19 cellular contexts compared by ENCODE assay signal in the genomic region with DNA sequence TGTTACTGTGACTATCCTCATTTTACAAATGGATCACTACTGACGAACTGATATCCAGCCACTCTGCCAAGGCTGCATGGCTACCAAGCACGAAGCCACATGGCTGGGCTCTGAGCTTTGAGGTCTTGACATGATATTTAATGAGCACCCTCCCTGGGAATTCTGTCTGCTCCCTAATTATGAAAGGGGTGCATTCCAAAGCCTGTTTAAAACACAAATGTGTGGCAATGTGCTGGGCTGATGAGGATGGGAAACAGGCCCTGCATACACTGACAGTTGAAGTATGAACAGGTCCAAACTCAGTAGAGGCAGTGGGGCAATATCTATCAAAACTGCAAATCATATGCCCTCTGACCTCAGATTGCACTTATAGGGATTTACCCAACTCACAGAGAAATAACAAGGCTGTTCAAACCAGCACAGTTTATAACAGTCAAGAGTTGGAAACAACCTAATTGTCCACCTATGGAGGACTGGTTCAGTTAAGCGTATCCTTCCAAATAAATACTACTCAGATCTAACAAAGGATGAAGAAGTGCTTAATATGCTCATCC.
A peak's percentile ranks its signal among the peaks of the same experiment; 100 is the strongest.
DNase-seq lines count a peak whose midpoint lies in the region; ATAC-seq and TF ChIP-seq lines count a peak whose summit lies in the region.
"Had no signal": no experiment of that assay in that cellular context is flagged by ENCODE, and none has a peak within 500 bp of the region (broad histone marks: within the 10 kb centered on the region; RNA-seq: fewer than 3 reads in every experiment).

No MANE protein-coding gene starts in this region.

- H3K9me3 ChIP-seq in neutrophil: no peaks in the 10 kb centered on the region
- H3K9me3 ChIP-seq: BE2C had no signal

- ATAC-seq in central memory CD8-positive, alpha-beta T cell (replicated peaks; ENCODE audit: extremely low read depth, poor library complexity, severe bottlenecking): no peak
- no peak for ATAC-seq in HG03521 (IDR thresholded peaks at IDR 0.05; ENCODE audit: unreplicated experiment)
- ATAC-seq: GM23338 had no signal

- H3K27ac Mint-ChIP-seq in central memory CD8-positive, alpha-beta T cell (ENCODE audit: low read depth): peak overlapping the region; percentile 96
- H3K27ac Mint-ChIP-seq in T-helper 2 cell treated with Interferon-gamma antibody and Interleukin-4, amounts not matched to agents 5 μg/mL and 100 μg/mL, for 36 hours: no peak overlapping the region

- H3K27ac ChIP-seq in neutrophil: peak overlapping the region; percentile 96

- peaks cover 30% of the 10 kb centered on the region for H3K36me3 Mint-ChIP-seq in central memory CD8-positive, alpha-beta T cell (ENCODE audit: insufficient read depth)
- H3K36me3 Mint-ChIP-seq in T-helper 2 cell treated with Interferon-gamma antibody and Interleukin-4, amounts not matched to agents 5 μg/mL and 100 μg/mL, for 36 hours (ENCODE audit: low read depth): peaks cover 45% of the 10 kb centered on the region

- peak; percentile 66 for DNase-seq in AG10803 (ENCODE audit: low read depth)
- DNase-seq in GM12865 (ENCODE audit: low read depth): peak; percentile 43
- DNase-seq in central memory CD8-positive, alpha-beta T cell (ENCODE audit: low spot score in 2 of 2): no peak
- DNase-seq in activated naive CD4-positive, alpha-beta T cell (lab: John Stamatoyannopoulos, UW): no peak
- DNase-seq in pons (ENCODE audit: low spot score): no peak
- no peak for DNase-seq in T-helper 2 cell treated with Interferon-gamma antibody and Interleukin-4, amounts not matched to agents 5 μg/mL and 100 μg/mL, for 36 hours (ENCODE audit: low spot score)
- DNase-seq: activated CD4-positive, alpha-beta T cell treated with anti-CD3 and anti-CD28 coated beads for 1 hour; activated T-cell treated with anti-CD3 and anti-CD28 coated beads, Interleukin-2, amount 50 U/mL, for 1 hour; amniotic stem cell; BE2C; DMS79; kidney glomerular epithelial cell; MG63; NCI-H2029 treated with DMSO at 0.1 percent for 48 hours; NCI-H526 treated with DMSO at 0.1 percent for 48 hours had no signal

- no peaks in the 10 kb centered on the region for H3K27me3 Mint-ChIP-seq in central memory CD8-positive, alpha-beta T cell
- H3K27me3 Mint-ChIP-seq in T-helper 2 cell treated with Interferon-gamma antibody and Interleukin-4, amounts not matched to agents 5 μg/mL and 100 μg/mL, for 36 hours (ENCODE audit: low read depth): no peaks in the 10 kb centered on the region

- peak overlapping the region; percentile 51 for H3K4me3 Mint-ChIP-seq in central memory CD8-positive, alpha-beta T cell
- H3K4me3 Mint-ChIP-seq in T-helper 2 cell treated with Interferon-gamma antibody and Interleukin-4, amounts not matched to agents 5 μg/mL and 100 μg/mL, for 36 hours: no peak overlapping the region
- H3K4me3 Mint-ChIP-seq: GM23338; T-helper 1 cell treated with Interleukin-12 subunit alpha and Interleukin-12 subunit beta and Interleukin-4 antibody, amounts not matched to agents 30 μg/mL and 1 μg/mL, for 36 hours had no signal

- no peak for TF ChIP-seq CTCF in AG10803 (conservative IDR thresholded peaks at IDR 0.05; ENCODE audit: low read length)
- no peak for TF ChIP-seq CTCF in GM12865 (IDR thresholded peaks at IDR 0.05; ENCODE audit: insufficient read depth, low read depth, low read length, missing control alignments)
- no peak for TF ChIP-seq CTCF in neutrophil (IDR thresholded peaks at IDR 0.05)

- peaks cover 49% of the 10 kb centered on the region for H3K36me3 ChIP-seq in neutrophil

- H3K4me1 ChIP-seq in neutrophil (ENCODE audit: control insufficient read depth in 1 of 2, insufficient read depth in 1 of 2, low read depth in 1 of 2, low read length in 1 of 2): peaks cover 99 to 100% of the 10 kb centered on the region in 2 experiments

- H3K4me1 Mint-ChIP-seq in central memory CD8-positive, alpha-beta T cell: peaks cover 98% of the 10 kb centered on the region
- peaks cover 50% of the 10 kb centered on the region for H3K4me1 Mint-ChIP-seq in T-helper 2 cell treated with Interferon-gamma antibody and Interleukin-4, amounts not matched to agents 5 μg/mL and 100 μg/mL, for 36 hours (ENCODE audit: low read depth)

- no peaks in the 10 kb centered on the region for H3K9me3 Mint-ChIP-seq in central memory CD8-positive, alpha-beta T cell
- peaks cover 17% of the 10 kb centered on the region for H3K9me3 Mint-ChIP-seq in T-helper 2 cell treated with Interferon-gamma antibody and Interleukin-4, amounts not matched to agents 5 μg/mL and 100 μg/mL, for 36 hours

- H3K4me3 ChIP-seq in AG10803 (ENCODE audit: low read length) (no peak overlapping the region), GM12865 (ENCODE audit: low read depth, low read length) (no peak overlapping the region), neutrophil (ENCODE audit: low read depth in 1 of 2, low read length in 1 of 2) (no peak overlapping the region)
- H3K4me3 ChIP-seq: GM23338, MG63 had no signal

- H3K27me3 ChIP-seq in neutrophil: no peaks in the 10 kb centered on the region
- H3K27me3 ChIP-seq: BE2C, MG63 had no signal

Comparison
In these comparisons a context has a peak if more than half of its experiments do, and no peak if none do; other contexts are left out.
1. DNase-seq: peak in AG10803 (single experiment) and GM12865 (single experiment); none in central memory CD8-positive, alpha-beta T cell (0 of 2), activated naive CD4-positive, alpha-beta T cell (0 of 4), pons (single experiment) and T-helper 2 cell treated with Interferon-gamma antibody and Interleukin-4, amounts not matched to agents 5 μg/mL and 100 μg/mL, for 36 hours (single experiment).